ENCODE assay signal across 13 cellular contexts in genomic region chr16:20440766-20441165, GRCh38. TPM values are rescaled to one million over a fixed set of nuclear protein-coding genes. Genes with fewer than 3 reads are reported as not detected.
DNase-seq lines count a peak whose midpoint lies in the region; ATAC-seq, FAIRE-seq and TF ChIP-seq lines count a peak whose summit lies in the region.
"Not testable (repeated sequence)": the region's sequence is repeated elsewhere in the genome, so short reads cannot be mapped to it uniquely, and the experiment has no call there.
"Had no signal": no experiment of that assay in that cellular context is flagged by ENCODE, and none has a peak within 500 bp of the region (broad histone marks: within the 10 kb centered on the region; RNA-seq: fewer than 3 reads in every experiment).

No MANE protein-coding gene starts in this region.

- not testable (repeated sequence) for H3K4me3 ChIP-seq in SK-N-SH (ENCODE audit: low read depth in 2 of 2, low read length in 1 of 2); left ventricle myocardium inferior; liver (ENCODE audit: low read depth in 1 of 3, low read length in 3 of 3); pancreas; stomach smooth muscle (ENCODE audit: low read length in 2 of 2); aorta (ENCODE audit: low read length in 2 of 2)

- POLR2A ChIA-PET in SK-N-SH (lab: Yijun Ruan, JAX); MCF 10A (lab: Yijun Ruan, JAX): not testable (repeated sequence)

- H3F3A ChIP-seq in SK-N-SH (replicated peaks; ENCODE audit: insufficient read depth) = peaks cover 12% of the 10 kb centered on the region

- not testable (repeated sequence) for TF ChIP-seq EP300 in SK-N-SH (IDR thresholded peaks at IDR 0.05; ENCODE audit: borderline replicate concordance in 1 of 2, low read depth in 1 of 2, low read length in 1 of 2)

- H4K20me1 ChIP-seq in SK-N-SH (ENCODE audit: insufficient read depth) = not testable (repeated sequence)

- H3K4me2 ChIP-seq in SK-N-SH = 0 out of 2 replicates have a peak overlapping the region, but pooled peaks have one; percentile 41

- TF ChIP-seq CTCF in SK-N-SH (IDR thresholded peaks at IDR 0.05); MCF 10A (IDR thresholded peaks at IDR 0.05; ENCODE audit: unreplicated experiment); left ventricle myocardium inferior (IDR thresholded peaks at IDR 0.05; ENCODE audit: borderline replicate concordance); liver (IDR thresholded peaks at IDR 0.05; ENCODE audit: low read depth, low read length, missing input control); pancreas (IDR thresholded peaks at IDR 0.05): not testable (repeated sequence)

- H3K9ac ChIP-seq in SK-N-SH (peak overlapping the region; percentile 33; the same call in 1 of the 2 replicates), liver (ENCODE audit: low read depth in 1 of 2, low read length in 2 of 2) (peak overlapping the region in 1 of 2 donors; percentile 56)
- not testable (repeated sequence) for H3K9ac ChIP-seq in stomach smooth muscle (ENCODE audit: low read length in 2 of 2)

- H3K4me3 Mint-ChIP-seq in MCF 10A (ENCODE audit: unreplicated experiment) = not testable (repeated sequence)

- peaks cover 11% of the 10 kb centered on the region for H3K4me1 Mint-ChIP-seq in MCF 10A (ENCODE audit: insufficient read depth, unreplicated experiment)

- not testable (repeated sequence) for H3K36me3 ChIP-seq in SK-N-SH (replicated peaks in 1 of 2; ENCODE audit: control insufficient read depth in 1 of 2, insufficient read depth in 2 of 2, low read length in 1 of 2); left ventricle myocardium inferior; liver (ENCODE audit: control insufficient read depth in 4 of 4, insufficient read depth in 3 of 4, low read depth in 1 of 4, low read length in 3 of 4); pancreas; stomach smooth muscle (ENCODE audit: control insufficient read depth in 2 of 2, insufficient read depth in 2 of 2, low read length in 2 of 2); aorta (ENCODE audit: control insufficient read depth in 1 of 2, insufficient read depth in 2 of 2, low read length in 1 of 2)

- peak in 2 of 4 donors; percentile 7 to 16 for ATAC-seq in pancreas
- not testable (repeated sequence) for ATAC-seq in aorta (ENCODE audit: low FRiP score)

- not testable (repeated sequence) for H3K9me3 Mint-ChIP-seq in MCF 10A (ENCODE audit: unreplicated experiment)

- BruUV-seq in MCF 10A (replicated peaks; lab: Mats Ljungman, UMichigan) = not testable (repeated sequence)

- H3K27ac ChIP-seq in SK-N-SH (ENCODE audit: low read depth in 2 of 2, low read length in 1 of 2) (peak overlapping the region in 1 of 2 experiments; percentile 79; a peak in 2 of 4 replicates), left ventricle myocardium inferior (replicated peaks) (peak overlapping the region; percentile 48), liver (ENCODE audit: low read depth in 1 of 2, low read length in 2 of 2) (peak overlapping the region; percentile 65 to 91), pancreas (peak overlapping the region; percentile 17 to 57 (median 44)), stomach smooth muscle (ENCODE audit: low read length) (peak overlapping the region; percentile 64), aorta (ENCODE audit: low read depth in 1 of 2, low read length in 2 of 2) (peak overlapping the region; percentile 56 to 93)

- not testable (repeated sequence) for H3K27me3 ChIP-seq in SK-N-SH (ENCODE audit: insufficient read depth); left ventricle myocardium inferior (ENCODE audit: low read depth); liver (ENCODE audit: control insufficient read depth in 4 of 4, insufficient read depth in 4 of 4, low read length in 3 of 4); pancreas; stomach smooth muscle (ENCODE audit: control insufficient read depth in 1 of 2, insufficient read depth in 2 of 2, low read length in 2 of 2); aorta (ENCODE audit: control insufficient read depth in 1 of 2, insufficient read depth in 2 of 2, low read length in 1 of 2)

- WGBS in SK-N-SH (ENCODE audit: low lambda C conversion rate) = 20% methylated on average over 1 of the region's 1 CpG
- 25% methylated on average over 1 of the region's 1 CpG for WGBS in liver
- WGBS in pancreas, 2 donors = 60 to 81% methylated on average over 1 of the region's 1 CpG
- WGBS in aorta, 2 donors = 30 to 57% methylated on average over 1 of the region's 1 CpG

- in situ Hi-C loops in ACHN (cut with HindIII; ENCODE audit: low pct_ligation_motif_present, low pct_unique_long_range_greater_than_20kb, low sequenced_read_pairs) = not testable (repeated sequence)

- DNase-seq in ACHN = peak; percentile 43
- DNase-seq in SK-N-SH; MCF 10A (ENCODE audit: unreplicated experiment); left ventricle myocardium inferior; pancreas; aorta: not testable (repeated sequence)

- not testable (repeated sequence) for H3K27me3 Mint-ChIP-seq in MCF 10A (ENCODE audit: insufficient read depth, unreplicated experiment)

- not testable (repeated sequence) for H3K36me3 Mint-ChIP-seq in MCF 10A (ENCODE audit: insufficient read depth, unreplicated experiment)

- 0 out of 2 replicates have a peak overlapping the region, but pooled peaks have one; percentile 51 for H2AFZ ChIP-seq in SK-N-SH (ENCODE audit: low read depth)

- intact Hi-C loops in MCF 10A (cut with micrococcal nuclease); left ventricle myocardium inferior (cut with micrococcal nuclease); pancreas (cut with DNase I); aorta (cut with DNase I): not testable (repeated sequence)

- not testable (repeated sequence) for H3K4me1 ChIP-seq in SK-N-SH (ENCODE audit: control insufficient read depth in 1 of 2, insufficient read depth in 2 of 2, low read depth in 1 of 2, low read length in 1 of 2); left ventricle myocardium inferior; stomach smooth muscle (ENCODE audit: control insufficient read depth, insufficient read depth, low read length); aorta (ENCODE audit: control insufficient read depth in 1 of 2, insufficient read depth in 2 of 2, low read length in 2 of 2)
- H3K4me1 ChIP-seq in liver (ENCODE audit: control insufficient read depth in 4 of 4, insufficient read depth in 4 of 4, low read length in 3 of 4) (peaks cover 2 to 21% (median 9%) of the 10 kb centered on the region in 4 donors), pancreas (peaks cover 0 to 22% (median 13%) of the 10 kb centered on the region in 3 donors)

- TF ChIP-seq RAD21 in SK-N-SH (IDR thresholded peaks at IDR 0.05; ENCODE audit: low read length); liver (IDR thresholded peaks at IDR 0.05): not testable (repeated sequence)

- CTCF ChIA-PET in SK-N-SH (lab: Yijun Ruan, JAX) = not testable (repeated sequence)
- CTCF ChIA-PET in MCF 10A (lab: Yijun Ruan, JAX) = interaction anchor here (0.6 to 0.7 kb wide), 3 partner anchors 11 to 247 kb away, joined by 3 read pairs; no protein-coding TSS in a partner anchor

- peak overlapping the region; percentile 75 for H3K27ac Mint-ChIP-seq in MCF 10A (ENCODE audit: low read depth, unreplicated experiment)

- H3K79me2 ChIP-seq in SK-N-SH (ENCODE audit: insufficient read depth) = not testable (repeated sequence)

- not testable (repeated sequence) for H3K9me2 ChIP-seq in SK-N-SH

- H3K9me3 ChIP-seq in SK-N-SH; left ventricle myocardium inferior (replicated peaks); liver (ENCODE audit: control insufficient read depth in 4 of 4, low read length in 3 of 4); pancreas; stomach smooth muscle (ENCODE audit: control insufficient read depth in 2 of 2, low read length in 2 of 2); aorta (ENCODE audit: control insufficient read depth, low read length): not testable (repeated sequence)

- not testable (repeated sequence) for FAIRE-seq in pancreas (lab: Jason Lieb, UNC)

RNA-seq across cellular contexts. Expression of gene ACSM2A, which starts 10.6 kb away (rescaled TPM):
- polyA plus RNA-seq in SK-N-SH (2012; rRNA removed) (not detected in 2 replicates), liver (100 to 1,000 TPM; 177 to 607 TPM), pancreas (under 1 TPM in 1 of 2 donors, not detected in 1; 0.56 TPM), aorta (not detected)
- polyA plus RNA-seq in SK-N-SH (2012; cell fraction: cytosol; rRNA removed) = not detected in 2 replicates
- not detected in 2 replicates for polyA plus RNA-seq in SK-N-SH (2012; cell fraction: nucleus; rRNA removed)
- total RNA-seq in MCF 10A (2022) (not detected in 2 replicates), left ventricle myocardium inferior (not detected), liver (1,000 to 10,000 TPM in 1 of 2 donors, 10 to 100 TPM in 1; 30.1 to 1,049 TPM), pancreas (under 1 TPM in 1 of 6 donors, not detected in 5; 0.28 TPM), aorta (not detected)
- total RNA-seq: HFFc6, HT1080, M059J, OCI-LY7 had no signal
- polyA plus RNA-seq: K562 had no signal

RNA-seq across cellular contexts. Expression of gene ACSM5, which starts 31.4 kb away (rescaled TPM):
- not detected in 2 replicates for polyA plus RNA-seq in SK-N-SH (2012; rRNA removed)
- 0.03 and 0.06 TPM in 2 replicates for polyA plus RNA-seq in SK-N-SH (2012; cell fraction: cytosol; rRNA removed)
- polyA plus RNA-seq in SK-N-SH (2012; cell fraction: nucleus; rRNA removed) = 0.13 and 0.15 TPM in 2 replicates
- 0.22 and 0.54 TPM in 2 replicates for total RNA-seq in MCF 10A (2022)
- 1.6 TPM for total RNA-seq in left ventricle myocardium inferior
- 100 to 1,000 TPM in 1 of 2 donors, 1 to 10 TPM in 1; 4.2 to 198 TPM for total RNA-seq in liver
- 100 to 1,000 TPM; 114 to 240 TPM for polyA plus RNA-seq in liver
- 1 to 10 TPM in 1 of 6 donors, under 1 TPM in 5; 0.25 to 1.0 (median 0.68) TPM for total RNA-seq in pancreas
- polyA plus RNA-seq in pancreas = 1 to 10 TPM; 1.0 to 1.3 TPM
- 1 to 10 TPM; 2.6 to 5.8 TPM for total RNA-seq in aorta
- 1 to 10 TPM; 1.6 to 9.4 TPM for polyA plus RNA-seq in aorta
- total RNA-seq: HFFc6, HT1080, K562, OCI-LY7 had no signal
- polyA plus RNA-seq: K562 had no signal

RNA-seq across cellular contexts. Expression of gene PDILT, which starts 36.2 kb away (rescaled TPM):
- polyA plus RNA-seq in SK-N-SH (2012; rRNA removed) = not detected in 2 replicates
- polyA plus RNA-seq in SK-N-SH (2012; cell fraction: cytosol; rRNA removed) = not detected in 2 replicates
- 0.02 TPM in 1 of 2 replicates, not detected in the other for polyA plus RNA-seq in SK-N-SH (2012; cell fraction: nucleus; rRNA removed)
- total RNA-seq in MCF 10A (2022) = not detected in 2 replicates
- not detected for total RNA-seq in left ventricle myocardium inferior
- not detected for total RNA-seq in liver
- not detected for polyA plus RNA-seq in liver
- not detected for total RNA-seq in pancreas
- polyA plus RNA-seq in pancreas = not detected
- not detected for total RNA-seq in aorta
- not detected for polyA plus RNA-seq in aorta
- total RNA-seq: HFFc6, HT1080, K562, M059J, OCI-LY7 had no signal
- polyA plus RNA-seq: K562 had no signal

Comparison
In these comparisons a context has a peak if more than half of its experiments do, and no peak if none do; other contexts are left out.
1. RNA of gene ACSM2A, which starts 10.6 kb away (total RNA-seq): 30.1 to 1,049 TPM in liver; 0.28 TPM in pancreas, not detected in MCF 10A, not detected in left ventricle myocardium inferior (single experiment) and not detected in aorta; every median in the first group is over 10 times any median in the second.